Comparison of ENCODE assay signal across 8 cellular contexts in genomic region chr10:110398419-110399162, GRCh38.
DNase-seq lines count a peak whose midpoint lies in the region; ATAC-seq, FAIRE-seq and TF ChIP-seq lines count a peak whose summit lies in the region.

No MANE protein-coding gene starts in this region.

- H3K36me3 ChIP-seq in pancreas = no peaks in the 10 kb centered on the region

- no peak for FAIRE-seq in pancreas (lab: Jason Lieb, UNC)

- H3K9me3 ChIP-seq in pancreas = no peaks in the 10 kb centered on the region

- intact Hi-C loops in pancreas (cut with DNase I) = no loop called here

- ATAC-seq in pancreas (peak; percentile 30 to 73 (median 57)), GM19328 (IDR thresholded peaks at IDR 0.05; ENCODE audit: unreplicated experiment) (no peak), HG03469 (IDR thresholded peaks at IDR 0.05; ENCODE audit: unreplicated experiment) (no peak)

- no peaks in the 10 kb centered on the region for H3K27me3 ChIP-seq in pancreas

- no peak for TF ChIP-seq CTCF in pancreas (IDR thresholded peaks at IDR 0.05)

- H3K4me1 ChIP-seq in pancreas = peaks cover 9 to 11% (median 9%) of the 10 kb centered on the region in 3 donors

- peak; percentile 99 for DNase-seq in EH (ENCODE audit: low read depth)
- DNase-seq in RKO (ENCODE audit: low spot score) = peak; percentile 99
- DNase-seq in fibroblast of gingiva (ENCODE audit: low read depth) = peak; percentile 97
- DNase-seq in pancreas = peak in 4 of 6 donors; percentile 25 to 59 (median 50)
- DNase-seq in NCI-H1930 (lab: John Stamatoyannopoulos, UW) = no peak
- no peak for DNase-seq in OCI-M2 (lab: John Stamatoyannopoulos, UW; ENCODE audit: unreplicated experiment)

- peak overlapping the region in 3 of 4 donors; percentile 11 to 66 (median 60) for H3K27ac ChIP-seq in pancreas

- WGBS in pancreas, 2 donors = 63 to 75% methylated on average over 9 of the region's 9 CpGs

- no peak overlapping the region for H3K4me3 ChIP-seq in pancreas

Comparison
In these comparisons a context has a peak if more than half of its experiments do, and no peak if none do; other contexts are left out.
1. DNase-seq: peak in EH (single experiment), RKO (single experiment), fibroblast of gingiva (single experiment) and pancreas (4 of 6); none in NCI-H1930 (0 of 2) and OCI-M2 (single experiment).
2. ATAC-seq: peak in pancreas (4 of 4); none in GM19328 (single experiment) and HG03469 (single experiment).